ENCODE assay signal across 8 cellular contexts in the genomic region with DNA sequence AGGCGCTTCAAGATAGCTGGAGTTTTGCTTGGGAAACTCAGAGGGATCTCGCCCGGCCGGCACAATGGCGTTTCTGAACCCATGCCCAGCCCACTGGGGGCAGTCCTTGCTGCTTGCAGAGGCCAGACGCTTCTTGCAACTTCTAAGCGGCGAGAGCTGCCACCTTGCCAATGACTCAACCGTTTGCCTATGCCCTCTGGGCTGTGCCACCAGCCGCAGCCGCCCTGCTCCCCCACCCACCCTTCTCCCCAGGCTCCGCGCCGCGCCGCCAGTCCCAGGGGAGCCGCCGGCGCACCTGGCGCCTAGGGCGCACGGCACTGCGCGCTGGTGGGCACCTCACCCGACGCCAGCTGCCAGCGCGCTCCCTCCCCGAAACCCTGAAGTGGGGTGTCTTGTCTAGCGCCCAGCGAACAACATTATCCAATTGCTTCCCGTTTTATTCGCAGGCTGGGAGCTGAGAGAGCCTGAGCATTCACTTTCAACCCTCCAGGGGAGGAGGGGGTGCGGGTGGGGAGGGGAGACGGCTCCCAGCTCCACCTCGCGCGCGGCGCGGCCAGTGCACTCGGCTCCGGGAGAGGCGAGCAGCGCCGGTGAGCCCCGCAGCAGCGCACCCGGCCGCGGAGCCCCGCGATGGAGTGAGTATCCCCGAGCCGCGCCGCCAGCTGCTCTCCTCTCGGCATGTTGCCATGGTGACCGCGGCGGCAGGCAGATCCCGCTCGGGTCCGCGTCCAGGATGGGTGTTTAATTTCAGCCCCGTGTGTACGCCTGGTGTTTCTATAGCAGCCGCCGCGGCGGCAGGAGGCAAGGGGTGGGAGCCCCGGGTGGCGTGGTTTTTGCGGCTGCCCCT.
A peak's percentile ranks its signal among the peaks of the same experiment; 100 is the strongest.
DNase-seq lines count a peak whose midpoint lies in the region; ATAC-seq, FAIRE-seq and TF ChIP-seq lines count a peak whose summit lies in the region.

No MANE protein-coding gene starts in this region.

- no peaks in the 10 kb centered on the region for H4K20me1 ChIP-seq in osteoblast (ENCODE audit: insufficient read depth, low read length)

- H3K27me3 Mint-ChIP-seq in glutamatergic neuron (ENCODE audit: unreplicated experiment), result peaks cover 2% of the 10 kb centered on the region

- peak overlapping the region; percentile 68 for H3K4me3 ChIP-seq in osteoblast (ENCODE audit: insufficient read depth, low read length)

- peak overlapping the region; percentile 79 for H3K4me2 ChIP-seq in osteoblast (ENCODE audit: insufficient read depth, low read length)

- H3K9me3 ChIP-seq in osteoblast (ENCODE audit: low read depth, low read length), result no peaks in the 10 kb centered on the region

- peak; percentile 78 for DNase-seq in A172 (ENCODE audit: low spot score)
- peak; percentile 39 for DNase-seq in HTR-8/SVneo (ENCODE audit: insufficient read length, low spot score)
- DNase-seq in T1000 (lab: John Stamatoyannopoulos, UW), result peak; percentile 39
- peak; percentile 88 for DNase-seq in glutamatergic neuron
- peak; percentile 87 for DNase-seq in osteoblast (ENCODE audit: insufficient read length, low spot score, missing footprints)
- no peak for DNase-seq in dermis blood vessel endothelial cell

- H3K4me3 Mint-ChIP-seq in glutamatergic neuron (ENCODE audit: unreplicated experiment), result peak overlapping the region; percentile 78

- ATAC-seq in GM21619 (IDR thresholded peaks at IDR 0.05; ENCODE audit: unreplicated experiment) (no peak), HG02678 (IDR thresholded peaks at IDR 0.05; ENCODE audit: unreplicated experiment) (no peak)

- peaks cover 8% of the 10 kb centered on the region for H3K4me1 Mint-ChIP-seq in glutamatergic neuron (ENCODE audit: low read depth, unreplicated experiment)

- peaks cover 8% of the 10 kb centered on the region for H3K4me1 ChIP-seq in osteoblast (ENCODE audit: insufficient read depth, low read length)

- peaks cover 85% of the 10 kb centered on the region for H3K27me3 ChIP-seq in osteoblast (ENCODE audit: insufficient read depth, low read length)

- H2AFZ ChIP-seq in osteoblast (ENCODE audit: low read length), result peak overlapping the region; percentile 77

- no peak overlapping the region for H3K27ac Mint-ChIP-seq in glutamatergic neuron (ENCODE audit: unreplicated experiment)

- TF ChIP-seq CTCF in glutamatergic neuron (IDR thresholded peaks at IDR 0.05; ENCODE audit: partially characterized antibody, unreplicated experiment) (no peak), osteoblast (IDR thresholded peaks at IDR 0.05; ENCODE audit: extremely low read depth, low read depth, low read length) (no peak)

- no peaks in the 10 kb centered on the region for H3K36me3 ChIP-seq in osteoblast (ENCODE audit: insufficient read depth, low read length)

- H3K36me3 Mint-ChIP-seq in glutamatergic neuron (ENCODE audit: unreplicated experiment), result peaks cover 6% of the 10 kb centered on the region

- no peak overlapping the region for H3K27ac ChIP-seq in osteoblast (ENCODE audit: low read depth, low read length)

- H3K79me2 ChIP-seq in osteoblast (ENCODE audit: insufficient read depth, low read length), result no peaks in the 10 kb centered on the region

- peak; percentile 31 for FAIRE-seq in HTR-8/SVneo (lab: Jason Lieb, UNC)

- peaks cover 4% of the 10 kb centered on the region for H3K9me3 Mint-ChIP-seq in glutamatergic neuron (ENCODE audit: unreplicated experiment)
